Comparison of ENCODE assay signal across 8 cellular contexts in the genomic region with DNA sequence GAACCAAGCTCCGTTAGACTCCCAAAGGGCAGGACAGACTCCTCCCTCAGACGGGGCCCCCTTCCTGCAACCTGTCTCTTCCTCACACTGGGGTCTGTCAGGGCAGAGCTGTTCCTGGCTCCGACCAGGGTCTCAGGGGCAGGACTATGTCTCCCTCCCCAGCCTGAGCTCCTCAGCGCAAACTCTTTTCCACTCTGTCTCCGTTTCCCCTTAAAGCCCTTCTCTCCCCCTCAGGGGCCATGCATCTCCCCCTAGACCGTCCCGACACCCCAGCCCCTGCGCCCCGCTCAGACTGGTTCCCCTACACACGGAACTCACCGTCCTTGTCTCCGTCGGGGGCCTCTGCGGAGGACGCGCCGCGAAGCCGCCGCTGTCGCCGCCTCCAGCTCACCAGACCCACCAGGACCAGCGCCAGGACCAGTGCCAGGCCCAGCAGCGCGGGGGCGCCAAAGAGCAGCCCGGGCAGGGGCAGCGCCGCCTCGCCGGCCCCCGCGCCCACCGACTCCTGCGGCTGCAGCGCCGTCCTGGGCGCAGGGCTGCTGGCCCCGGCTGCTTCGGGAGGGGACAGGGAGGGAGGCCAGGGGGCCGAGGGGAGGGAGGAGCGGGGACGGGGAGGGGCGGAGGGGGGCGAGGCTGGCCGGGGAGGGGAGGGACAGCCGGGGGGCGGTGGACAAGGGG. TPM values are rescaled to one million over a fixed set of nuclear protein-coding genes. Genes with fewer than 3 reads are reported as not detected.
A peak's percentile ranks its signal among the peaks of the same experiment; 100 is the strongest.
DNase-seq lines count a peak whose midpoint lies in the region; ATAC-seq and TF ChIP-seq lines count a peak whose summit lies in the region.

No MANE protein-coding gene starts in this region.

- no peaks in the 10 kb centered on the region for H3K9me3 Mint-ChIP-seq in osteocyte (ENCODE audit: unreplicated experiment)

- no peak overlapping the region for H3K27ac ChIP-seq in urinary bladder (ENCODE audit: low read depth)

- H3K36me3 ChIP-seq in urinary bladder (ENCODE audit: insufficient read depth), result no peaks in the 10 kb centered on the region

- peaks cover 4% of the 10 kb centered on the region for H3K4me1 Mint-ChIP-seq in osteocyte (ENCODE audit: unreplicated experiment)

- H3K27me3 Mint-ChIP-seq in osteocyte (ENCODE audit: unreplicated experiment), result peaks cover 19% of the 10 kb centered on the region

- peak overlapping the region; percentile 45 for H3K4me3 ChIP-seq in urinary bladder (ENCODE audit: low read depth, low read length)

- TF ChIP-seq CTCF in osteocyte (IDR thresholded peaks at IDR 0.05), result peak; percentile 77

- 6% methylated on average over 46 of the region's 48 CpGs for WGBS in urinary bladder

- peak; percentile 42 for DNase-seq in COLO829 (ENCODE audit: low spot score)
- DNase-seq in NCI-H460 (ENCODE audit: extremely low read depth, low read depth), result peak; percentile 30
- DNase-seq in activated T-cell treated with anti-CD3 and anti-CD28 coated beads for 1 hour (ENCODE audit: low read depth), result peak; percentile 72
- DNase-seq in fibroblast of gingiva (ENCODE audit: low read depth), result peak; percentile 26
- peak; percentile 90 for DNase-seq in osteocyte (ENCODE audit: extremely low spot score, unreplicated experiment)

- peak overlapping the region; percentile 57 for H3K4me3 Mint-ChIP-seq in osteocyte (ENCODE audit: unreplicated experiment)

- ATAC-seq in GM21723 (IDR thresholded peaks at IDR 0.05; ENCODE audit: unreplicated experiment) (peak; percentile 35), HG02938 (IDR thresholded peaks at IDR 0.05; ENCODE audit: unreplicated experiment) (no peak)

- H3K36me3 Mint-ChIP-seq in osteocyte (ENCODE audit: unreplicated experiment), result no peaks in the 10 kb centered on the region

- no peaks in the 10 kb centered on the region for H3K4me1 ChIP-seq in urinary bladder (ENCODE audit: insufficient read depth)

- H3K27ac Mint-ChIP-seq in osteocyte (ENCODE audit: unreplicated experiment), result no peak overlapping the region

RNA-seq across cellular contexts. Expression of a gene that starts 0.7 kb away (rescaled TPM):
- total RNA-seq in NCI-H460 (2014; rRNA removed; shearing (Covaris generic)), result 0.20 and 0.27 TPM in 2 replicates
- 3.3 and 4.2 TPM in 2 replicates for polyA plus RNA-seq in NCI-H460 (2014; cell fraction: nucleus; rRNA removed)
- total RNA-seq in osteocyte (0.18 and 0.27 TPM in 2 replicates), urinary bladder (0.53 TPM)
- polyA plus RNA-seq in urinary bladder, result 0.06 TPM

RNA-seq across cellular contexts. Expression of a gene that starts 11.0 kb away (rescaled TPM):
- not detected in 2 replicates for total RNA-seq in NCI-H460 (2014; rRNA removed; shearing (Covaris generic))
- 1.1 and 3.1 TPM in 2 replicates for polyA plus RNA-seq in NCI-H460 (2014; cell fraction: nucleus; rRNA removed)
- not detected in 2 replicates for total RNA-seq in osteocyte
- total RNA-seq in urinary bladder, result not detected
- polyA plus RNA-seq in urinary bladder, result not detected

RNA-seq across cellular contexts. Expression of a gene that starts 21.0 kb away (rescaled TPM):
- 20.7 and 22.9 TPM in 2 replicates for total RNA-seq in NCI-H460 (2014; rRNA removed; shearing (Covaris generic))
- 32.9 and 88.5 TPM in 2 replicates for polyA plus RNA-seq in NCI-H460 (2014; cell fraction: nucleus; rRNA removed)
- 6.9 and 7.2 TPM in 2 replicates for total RNA-seq in osteocyte
- 6.2 TPM for total RNA-seq in urinary bladder
- polyA plus RNA-seq in urinary bladder, result 1.1 TPM

RNA-seq across cellular contexts. Expression of a gene that starts 43.3 kb away (rescaled TPM):
- 0.35 and 0.45 TPM in 2 replicates for total RNA-seq in NCI-H460 (2014; rRNA removed; shearing (Covaris generic))
- 0.04 and 0.39 TPM in 2 replicates for polyA plus RNA-seq in NCI-H460 (2014; cell fraction: nucleus; rRNA removed)
- total RNA-seq in osteocyte, result 0.42 and 0.46 TPM in 2 replicates
- 1.7 TPM for total RNA-seq in urinary bladder
- polyA plus RNA-seq in urinary bladder, result 0.49 TPM

Comparison
In these comparisons a context has a peak if more than half of its experiments do, and no peak if none do; other contexts are left out.
1. DNase-seq: peak in every context shown above with its lines; median percentile 90 in osteocyte; 72 in activated T-cell treated with anti-CD3 and anti-CD28 coated beads for 1 hour; 42 in COLO829; 30 in NCI-H460; 26 in fibroblast of gingiva.